ENCODE assay signal across 8 cellular contexts in the genomic region with DNA sequence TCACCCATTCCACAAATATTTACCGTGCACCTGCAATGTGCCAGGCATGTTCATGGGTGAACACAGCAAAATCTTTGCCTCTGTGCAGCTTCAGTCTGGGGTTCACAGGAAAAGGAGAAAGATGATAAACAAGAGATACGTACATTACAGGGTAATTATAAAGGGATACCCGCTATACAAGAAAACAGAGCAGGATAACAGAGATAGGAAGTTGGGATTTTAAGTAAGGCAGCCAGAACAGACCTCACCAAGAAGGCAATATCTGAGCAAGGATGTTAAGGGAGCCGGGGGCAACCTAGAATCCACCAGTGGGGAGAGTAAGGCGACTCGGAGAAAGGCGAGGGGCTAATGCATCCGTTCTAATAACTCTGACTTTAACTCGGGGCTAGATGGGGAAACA. TPM values are rescaled to one million over a fixed set of nuclear protein-coding genes. Genes with fewer than 3 reads are reported as not detected.
A peak's percentile ranks its signal among the peaks of the same experiment; 100 is the strongest.
DNase-seq lines count a peak whose midpoint lies in the region; ATAC-seq and TF ChIP-seq lines count a peak whose summit lies in the region.

No MANE protein-coding gene starts in this region.

- no peak for TF ChIP-seq POLR2A in right lobe of liver (IDR thresholded peaks at IDR 0.05)

- H3K27ac ChIP-seq in angular gyrus (ENCODE audit: low read depth, low read length) (peak overlapping the region; percentile 70), right lobe of liver (peak overlapping the region; percentile 73 to 85 (median 81)), upper lobe of right lung (peak overlapping the region; percentile 98)

- H3K36me3 ChIP-seq in right lobe of liver (no peaks in the 10 kb centered on the region), upper lobe of right lung (no peaks in the 10 kb centered on the region)

- no peaks in the 10 kb centered on the region for H3K9me3 ChIP-seq in right lobe of liver
- no peaks in the 10 kb centered on the region for H3K9me3 ChIP-seq in upper lobe of right lung

- 2% methylated on average over 9 of the region's 9 CpGs for WGBS in right lobe of liver (ENCODE audit: insufficient coverage, low coverage, low lambda C conversion rate, missing lambda C conversion rate)

- DNase-seq in right lobe of liver (no peak), upper lobe of right lung (no peak), NCI-H774 (lab: John Stamatoyannopoulos, UW) (no peak)

- intact Hi-C loops in right lobe of liver (cut with DNase I): no loop called here
- intact Hi-C loops in upper lobe of right lung (cut with DNase I): no loop called here

- TF ChIP-seq CTCF in right lobe of liver (IDR thresholded peaks at IDR 0.05): no peak
- TF ChIP-seq CTCF in upper lobe of right lung (IDR thresholded peaks at IDR 0.05): no peak

- peaks cover 0 to 35% (median 11%) of the 10 kb centered on the region in 4 donors for H3K4me1 ChIP-seq in right lobe of liver
- H3K4me1 ChIP-seq in upper lobe of right lung: peaks cover 25% of the 10 kb centered on the region

- H3K27me3 ChIP-seq in right lobe of liver: no peaks in the 10 kb centered on the region
- no peaks in the 10 kb centered on the region for H3K27me3 ChIP-seq in upper lobe of right lung

- H3K4me3 ChIP-seq in right lobe of liver (peak overlapping the region; percentile 57 to 91 (median 60)), upper lobe of right lung (peak overlapping the region; percentile 84)

- ATAC-seq in GM18907 (IDR thresholded peaks at IDR 0.05; ENCODE audit: unreplicated experiment) (peak; percentile 2), HG03342 (IDR thresholded peaks at IDR 0.05; ENCODE audit: unreplicated experiment) (peak; percentile 0), right lobe of liver (peak in 2 of 4 donors; percentile 4 to 9), upper lobe of right lung (no peak), HG02981 (IDR thresholded peaks at IDR 0.05; ENCODE audit: unreplicated experiment) (no peak), GM18870 (IDR thresholded peaks at IDR 0.05; ENCODE audit: unreplicated experiment) (no peak)

RNA-seq across cellular contexts. Expression of gene RAD23B, which starts 0.8 kb away (rescaled TPM):
- total RNA-seq in right lobe of liver (100 to 1,000 TPM in 2 of 6 experiments, 10 to 100 TPM in 4; 86.9 to 110 (median 99.1) TPM), upper lobe of right lung (98.0 TPM)

Comparison
In these comparisons a context has a peak if more than half of its experiments do, and no peak if none do; other contexts are left out.
1. ATAC-seq: peak in GM18907 (single experiment) and HG03342 (single experiment); none in upper lobe of right lung (single experiment), HG02981 (single experiment) and GM18870 (single experiment).
2. Peak in every context shown above with its lines, with median percentiles within 50 percentile points of each other: H3K27ac ChIP-seq.